ENCODE assay signal across 32 cellular contexts in genomic region chr15:54559405-54560064, GRCh38.
DNase-seq lines count a peak whose midpoint lies in the region; ATAC-seq, FAIRE-seq and TF ChIP-seq lines count a peak whose summit lies in the region.
"Had no signal": no experiment of that assay in that cellular context is flagged by ENCODE, and none has a peak within 500 bp of the region (broad histone marks: within the 10 kb centered on the region; RNA-seq: fewer than 3 reads in every experiment).

No MANE protein-coding gene starts in this region.

- H4K20me1 ChIP-seq in GM12878 (ENCODE audit: control insufficient read depth, insufficient read depth), result no peaks in the 10 kb centered on the region

- no peaks in the 10 kb centered on the region for H3K4me1 ChIP-seq in GM12878 (ENCODE audit: control insufficient read depth, insufficient read depth, low read length)
- no peaks in the 10 kb centered on the region for H3K4me1 ChIP-seq in breast epithelium
- H3K4me1 ChIP-seq: ascending aorta, esophagus muscularis mucosa, foreskin keratinocyte had no signal

- peak; percentile 24 for DNase-seq in left cardiac atrium
- no peak for DNase-seq in Right ventricle myocardium inferior (ENCODE audit: missing footprints)
- no peak for DNase-seq in GM12878 (ENCODE audit: low read depth, low spot score)
- peak; percentile 65 for DNase-seq in medulla oblongata (ENCODE audit: extremely low spot score)
- no peak for DNase-seq in NCI-H446 treated with DMSO at 0.1 percent for 48 hours (lab: John Stamatoyannopoulos, UW)
- DNase-seq in breast epithelium (ENCODE audit: low spot score in 2 of 2), result no peak
- DNase-seq: ACHN; activated CD8-positive, alpha-beta T cell treated with anti-CD3 and anti-CD28 coated beads, Interleukin-2, amount 10 ng/mL, durations not matched to agents 7 days and 5 days; activated naive CD8-positive, alpha-beta T cell treated with anti-CD3 and anti-CD28 coated beads for 36 hours; activated T-cell treated with anti-CD3 and anti-CD28 coated beads for 4 hours; dermis blood vessel endothelial cell; DMS153; foreskin keratinocyte; HCEC 1CT; mesenchymal stem cell; naive B cell; NCI-H1092 treated with DMSO at 0.1 percent for 48 hours; NCI-H187; NCI-H526; occipital lobe; stimulated activated CD4-positive, alpha-beta T cell treated with anti-CD3 and anti-CD28 coated beads, Interleukin-2, amount 100 ng/mL, for 24 hours; T-helper 2 cell; trophoblast cell had no signal

- TF ChIP-seq POLR2A in GM12878 (IDR thresholded peaks at IDR 0.05; ENCODE audit: low read depth, low read length) (no peak), breast epithelium (IDR thresholded peaks at IDR 0.05) (no peak)

- no peaks in the 10 kb centered on the region for H3K36me3 ChIP-seq in GM12878 (ENCODE audit: control insufficient read depth in 2 of 2, insufficient read depth in 2 of 2, low read length in 1 of 2)
- no peaks in the 10 kb centered on the region for H3K36me3 ChIP-seq in breast epithelium
- H3K36me3 ChIP-seq: ascending aorta, esophagus muscularis mucosa had no signal

- H3K79me2 ChIP-seq in GM12878 (ENCODE audit: control insufficient read depth, insufficient read depth, low read length), result no peaks in the 10 kb centered on the region
- H3K79me2 ChIP-seq: hepatocyte had no signal

- no TSS peak for BruUV-seq in GM12878 (replicated peaks; lab: Mats Ljungman, UMichigan)

- H3K9me3 ChIP-seq in GM12878 (replicated peaks; ENCODE audit: control insufficient read depth, insufficient read depth, low read length), result no peaks in the 10 kb centered on the region
- H3K9me3 ChIP-seq in breast epithelium, result no peaks in the 10 kb centered on the region
- H3K9me3 ChIP-seq: ascending aorta, esophagus muscularis mucosa had no signal

- no peak for TF ChIP-seq EP300 in GM12878 (IDR thresholded peaks at IDR 0.05; ENCODE audit: borderline replicate concordance in 1 of 2, control insufficient read depth in 1 of 2, low read depth in 2 of 2, low read length in 2 of 2)

- 24% methylated on average over 4 of the region's 4 CpGs for WGBS in GM12878 (ENCODE audit: insufficient coverage, insufficient replicate concordance, low lambda C conversion rate, missing lambda C conversion rate)

- in situ Hi-C loops in GM12878 (cut with MboI), result no loop called here

- intact Hi-C loops in left cardiac atrium (cut with DNase I) (no loop called here), Right ventricle myocardium inferior (cut with DNase I) (no loop called here), GM12878 (cut with micrococcal nuclease; ENCODE audit: unreplicated experiment) (no loop called here), breast epithelium (cut with DNase I; ENCODE audit: low total_unique reads) (no loop called here)

- POLR2A ChIA-PET in GM12878 (lab: Charles Lee), result interaction anchor here (0.5 to 1.6 kb wide), 4 partner anchors 9 to 220 kb away, joined by 3 to 6 read pairs (median 4); no protein-coding TSS in a partner anchor

- FAIRE-seq in GM12878 (lab: Jason Lieb, UNC), result no peak
- FAIRE-seq: GM19239 had no signal

- no peak overlapping the region for H3K27ac ChIP-seq in GM12878 (ENCODE audit: control insufficient read depth, insufficient read depth)
- no peak overlapping the region for H3K27ac ChIP-seq in breast epithelium
- H3K27ac ChIP-seq: ascending aorta, esophagus muscularis mucosa, foreskin keratinocyte, hepatocyte, HL-60, RWPE1 had no signal

- TF ChIP-seq RAD21 in GM12878 (IDR thresholded peaks at IDR 0.05; ENCODE audit: insufficient read depth, low read depth, low read length), result no peak

- no peak overlapping the region for H3K4me3 ChIP-seq in GM12878
- no peak overlapping the region for H3K4me3 ChIP-seq in breast epithelium
- H3K4me3 ChIP-seq: ascending aorta, esophagus muscularis mucosa, hepatocyte had no signal

- H3K9ac ChIP-seq in GM12878 (ENCODE audit: control insufficient read depth, insufficient read depth, low read length), result no peak overlapping the region

- TF ChIP-seq CTCF in GM12878 (IDR thresholded peaks at IDR 0.05 in 2 of 3, conservative IDR thresholded peaks at IDR 0.05 in 1 of 3; ENCODE audit: control insufficient read depth in 2 of 3, extremely low read depth in 1 of 3, insufficient read depth in 1 of 3, low read depth in 3 of 3, low read length in 3 of 3) (no peak), breast epithelium (IDR thresholded peaks at IDR 0.05) (no peak)

- H2AFZ ChIP-seq in GM12878 (ENCODE audit: control insufficient read depth, low read depth, low read length), result no peak overlapping the region
- H2AFZ ChIP-seq: hepatocyte had no signal

- H3K27me3 ChIP-seq in GM12878 (replicated peaks in 1 of 2; ENCODE audit: control insufficient read depth in 2 of 2, insufficient read depth in 2 of 2, low read length in 1 of 2) (no peaks in the 10 kb centered on the region), breast epithelium (no peaks in the 10 kb centered on the region)
- H3K27me3 ChIP-seq: ascending aorta, esophagus muscularis mucosa, foreskin keratinocyte, hepatocyte had no signal

- H3K4me2 ChIP-seq in GM12878 (ENCODE audit: control insufficient read depth, insufficient read depth), result no peak overlapping the region
- H3K4me2 ChIP-seq: hepatocyte had no signal

- CTCF ChIA-PET in GM12878 (lab: Yijun Ruan, JAX), result interaction anchor here (0.8 to 1.3 kb wide), 5 partner anchors 16 to 248 kb away, joined by 3 to 4 read pairs (median 3); no protein-coding TSS in a partner anchor

- ATAC-seq in left cardiac atrium (peak in 1 of 2 donors; percentile 44), Right ventricle myocardium inferior (no peak), GM12878 (peak; percentile 41), HG03108 (IDR thresholded peaks at IDR 0.05; ENCODE audit: unreplicated experiment) (no peak), GM21737 (IDR thresholded peaks at IDR 0.05; ENCODE audit: unreplicated experiment) (no peak)
- ATAC-seq: activated CD8-positive, alpha-beta T cell treated with anti-CD3 and anti-CD28 coated beads, Interleukin-2, amount 10 ng/mL, durations not matched to agents 7 days and 5 days; foreskin keratinocyte; SK-N-SH treated with all-trans-retinoic acid at 6 μM for 48 hours had no signal

- SMC1A ChIA-PET in GM12878 (lab: Charles Lee; ENCODE audit: uncharacterized antibody, unreplicated experiment), result interaction anchor here (0.8 to 2.5 kb wide), 13 partner anchors 11 to 77 kb away, joined by 3 to 8 read pairs (median 4); no protein-coding TSS in a partner anchor

- RAD21 ChIA-PET in GM12878 (lab: Charles Lee; ENCODE audit: unreplicated experiment), result interaction anchor here (0.7 to 2.6 kb wide), 6 partner anchors 16 to 44 kb away, joined by 3 to 10 read pairs (median 4); no protein-coding TSS in a partner anchor

TF ChIP-seq in GM12878, 131 proteins besides CTCF, POLR2A, EP300 and RAD21:
- TF ChIP-seq, protein P1, sequence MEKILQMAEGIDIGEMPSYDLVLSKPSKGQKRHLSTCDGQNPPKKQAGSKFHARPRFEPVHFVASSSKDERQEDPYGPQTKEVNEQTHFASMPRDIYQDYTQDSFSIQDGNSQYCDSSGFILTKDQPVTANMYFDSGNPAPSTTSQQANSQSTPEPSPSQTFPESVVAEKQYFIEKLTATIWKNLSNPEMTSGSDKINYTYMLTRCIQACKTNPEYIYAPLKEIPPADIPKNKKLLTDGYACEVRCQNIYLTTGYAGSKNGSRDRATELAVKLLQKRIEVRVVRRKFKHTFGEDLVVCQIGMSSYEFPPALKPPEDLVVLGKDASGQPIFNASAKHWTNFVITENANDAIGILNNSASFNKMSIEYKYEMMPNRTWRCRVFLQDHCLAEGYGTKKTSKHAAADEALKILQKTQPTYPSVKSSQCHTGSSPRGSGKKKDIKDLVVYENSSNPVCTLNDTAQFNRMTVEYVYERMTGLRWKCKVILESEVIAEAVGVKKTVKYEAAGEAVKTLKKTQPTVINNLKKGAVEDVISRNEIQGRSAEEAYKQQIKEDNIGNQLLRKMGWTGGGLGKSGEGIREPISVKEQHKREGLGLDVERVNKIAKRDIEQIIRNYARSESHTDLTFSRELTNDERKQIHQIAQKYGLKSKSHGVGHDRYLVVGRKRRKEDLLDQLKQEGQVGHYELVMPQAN (conservative IDR thresholded peaks at IDR 0.05), result no peak
- TF ChIP-seq FOS (IDR thresholded peaks at IDR 0.05; ENCODE audit: borderline replicate concordance, extremely low read depth, insufficient read length) (no peak), SMC3 (IDR thresholded peaks at IDR 0.05; ENCODE audit: borderline replicate concordance, low read length) (no peak), SMAD1 (IDR thresholded peaks at IDR 0.05; ENCODE audit: low read depth, partially characterized antibody) (peak; percentile 49), PAX8 (IDR thresholded peaks at IDR 0.05) (no peak)

Comparison
In these comparisons a context has a peak if more than half of its experiments do, and no peak if none do; other contexts are left out.
1. DNase-seq: peak in left cardiac atrium (single experiment) and medulla oblongata (single experiment); none in Right ventricle myocardium inferior (single experiment), GM12878 (single experiment), NCI-H446 treated with DMSO at 0.1 percent for 48 hours (single experiment) and breast epithelium (0 of 2).